In genomic region chr20:38139919-38140753, GRCh38 we compare ENCODE assay signal across 15 cellular contexts. TPM values are rescaled to one million over a fixed set of nuclear protein-coding genes. Genes with fewer than 3 reads are reported as not detected.
A peak's percentile ranks its signal among the peaks of the same experiment; 100 is the strongest.
DNase-seq lines count a peak whose midpoint lies in the region; ATAC-seq and TF ChIP-seq lines count a peak whose summit lies in the region.
"Had no signal": no experiment of that assay in that cellular context is flagged by ENCODE, and none has a peak within 500 bp of the region (broad histone marks: within the 10 kb centered on the region; RNA-seq: fewer than 3 reads in every experiment).

No MANE protein-coding gene starts in this region.

- H3K36me3 Mint-ChIP-seq in glutamatergic neuron (ENCODE audit: unreplicated experiment), result no peaks in the 10 kb centered on the region
- H3K36me3 Mint-ChIP-seq: T-cell had no signal

- ATAC-seq in GM18873 (IDR thresholded peaks at IDR 0.05; ENCODE audit: low FRiP score, unreplicated experiment), result no peak
- ATAC-seq in GM21825 (IDR thresholded peaks at IDR 0.05; ENCODE audit: unreplicated experiment), result no peak
- ATAC-seq: body of pancreas, HCT116, sciatic nerve, T-cell had no signal

- peaks cover 8% of the 10 kb centered on the region for H3K4me1 Mint-ChIP-seq in glutamatergic neuron (ENCODE audit: low read depth, unreplicated experiment)
- H3K4me1 Mint-ChIP-seq: T-cell had no signal

- H3K27ac ChIP-seq in tibial artery, result peak overlapping the region in 1 of 2 donors; percentile 22
- H3K27ac ChIP-seq: body of pancreas had no signal

- H3K9me3 Mint-ChIP-seq in glutamatergic neuron (ENCODE audit: unreplicated experiment), result no peaks in the 10 kb centered on the region
- H3K9me3 Mint-ChIP-seq: T-cell had no signal

- intact Hi-C loops in tibial artery (cut with DNase I; ENCODE audit: low total_unique reads), result no loop called here

- H3K4me3 Mint-ChIP-seq in glutamatergic neuron (ENCODE audit: unreplicated experiment), result no peak overlapping the region
- H3K4me3 Mint-ChIP-seq: T-cell had no signal

- H3K4me1 ChIP-seq in tibial artery, result peaks cover 10 to 39% (median 28%) of the 10 kb centered on the region in 4 donors

- DNase-seq in NCI-H748 (lab: John Stamatoyannopoulos, UW; ENCODE audit: unreplicated experiment) (peak; percentile 30), NCI-H748 treated with DMSO at 0.1 percent for 48 hours (lab: John Stamatoyannopoulos, UW) (no peak), glutamatergic neuron (peak; percentile 2), tibial artery (peak; percentile 16 to 44), OCI-M1 (lab: John Stamatoyannopoulos, UW) (no peak)
- DNase-seq: activated CD8-positive, alpha-beta memory T cell treated with anti-CD3 and anti-CD28 coated beads, Interleukin-2, amount 50 U/mL, for 4 hours; body of pancreas; mammary epithelial cell; NCI-H187; T-cell had no signal

- no peaks in the 10 kb centered on the region for H3K27me3 Mint-ChIP-seq in glutamatergic neuron (ENCODE audit: unreplicated experiment)
- H3K27me3 Mint-ChIP-seq: T-cell had no signal

- peaks cover 73 to 80% (median 73%) of the 10 kb centered on the region in 3 donors for H3K36me3 ChIP-seq in tibial artery

- no peaks in the 10 kb centered on the region for H3K27me3 ChIP-seq in tibial artery
- H3K27me3 ChIP-seq: body of pancreas had no signal

- H3K27ac Mint-ChIP-seq in glutamatergic neuron (ENCODE audit: unreplicated experiment), result no peak overlapping the region
- H3K27ac Mint-ChIP-seq: T-cell had no signal

- no peaks in the 10 kb centered on the region for H3K9me3 ChIP-seq in tibial artery
- H3K9me3 ChIP-seq: body of pancreas had no signal

- TF ChIP-seq CTCF in glutamatergic neuron (IDR thresholded peaks at IDR 0.05; ENCODE audit: partially characterized antibody, unreplicated experiment) (no peak), tibial artery (IDR thresholded peaks at IDR 0.05) (no peak)

- H3K4me3 ChIP-seq in tibial artery, result no peak overlapping the region
- H3K4me3 ChIP-seq: body of pancreas had no signal

TF ChIP-seq in PFSK-1, 5 proteins besides CTCF, POLR2A, EP300 and RAD21:
- TF ChIP-seq POLR2AphosphoS5 (IDR thresholded peaks at IDR 0.05; ENCODE audit: low read depth, low read length) (no peak), SIN3A (IDR thresholded peaks at IDR 0.05; ENCODE audit: borderline replicate concordance, insufficient read depth, low read length) (peak; percentile 66; the same call in 1 of the 2 replicates), FOXP2 (optimal IDR thresholded peaks at IDR 0.05; ENCODE audit: borderline replicate concordance, extremely low read depth, extremely low read length, insufficient read depth) (peak; percentile 84), REST (IDR thresholded peaks at IDR 0.05; ENCODE audit: insufficient read depth in 1 of 2, low read depth in 2 of 2, low read length in 2 of 2) (no peak), TAF1 (IDR thresholded peaks at IDR 0.05; ENCODE audit: borderline replicate concordance, insufficient read depth, low read length) (0 out of 2 replicates have a peak, but pooled peaks have one; percentile 3)

RNA-seq across cellular contexts. Expression of gene TGM2, which starts 24.9 kb away (rescaled TPM):
- polyA plus RNA-seq in PFSK-1 (2012; ENCODE audit: insufficient read length, low read depth), result 0.72 TPM
- total RNA-seq in glutamatergic neuron (ENCODE audit: unreplicated experiment), result not detected

Comparison
In these comparisons a context has a peak if more than half of its experiments do, and no peak if none do; other contexts are left out.
1. DNase-seq: peak in NCI-H748 (single experiment), glutamatergic neuron (single experiment) and tibial artery (2 of 2); none in NCI-H748 treated with DMSO at 0.1 percent for 48 hours (single experiment) and OCI-M1 (single experiment).